ENCODE assay signal across 1 cellular context in the genomic region with DNA sequence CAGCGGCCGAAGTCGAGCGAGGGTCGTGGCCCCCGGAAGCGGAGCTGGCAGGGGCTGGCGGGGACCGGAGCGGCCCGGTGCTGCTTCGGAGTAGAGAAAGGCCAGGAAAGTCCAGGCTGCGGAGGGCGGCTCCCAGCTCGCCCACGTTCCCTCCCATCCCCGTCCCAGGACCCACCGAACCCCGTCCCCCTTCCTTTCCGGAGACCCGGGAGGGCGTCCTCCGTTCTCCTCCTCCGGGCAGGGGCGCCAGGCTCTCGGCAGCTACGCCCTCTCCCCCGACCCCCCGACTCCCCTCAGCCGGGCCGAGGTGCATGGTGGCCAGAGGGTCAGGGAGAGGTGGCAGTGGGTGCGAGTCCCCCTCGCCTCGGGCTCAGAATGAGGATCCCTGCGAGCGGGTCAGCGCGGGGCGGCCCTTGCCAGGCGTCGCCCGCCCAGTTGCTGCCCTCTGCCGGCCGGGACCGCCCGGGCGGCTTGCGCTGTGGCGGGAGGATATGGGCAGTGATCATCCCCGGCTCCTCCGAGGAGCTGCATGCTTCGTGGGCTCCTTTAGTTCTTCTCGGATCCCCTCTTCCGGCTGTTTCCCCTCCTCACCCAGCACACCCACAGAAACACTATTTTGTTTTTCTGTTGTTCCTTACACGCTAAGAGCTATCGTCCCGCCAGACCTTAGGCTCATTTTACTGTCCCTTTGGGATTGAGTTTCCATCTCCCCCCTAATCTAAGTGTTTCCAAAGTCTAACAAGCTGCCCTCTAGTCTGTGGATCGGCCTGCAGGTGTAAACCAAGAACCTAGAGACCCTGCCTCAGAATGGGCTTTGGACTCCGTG.
TF ChIP-seq lines count a peak whose summit lies in the region.

No MANE protein-coding gene starts in this region.

TF ChIP-seq in K562, 482 proteins besides CTCF, POLR2A, EP300 and RAD21 (continues in another document):
- TF ChIP-seq, protein P1, sequence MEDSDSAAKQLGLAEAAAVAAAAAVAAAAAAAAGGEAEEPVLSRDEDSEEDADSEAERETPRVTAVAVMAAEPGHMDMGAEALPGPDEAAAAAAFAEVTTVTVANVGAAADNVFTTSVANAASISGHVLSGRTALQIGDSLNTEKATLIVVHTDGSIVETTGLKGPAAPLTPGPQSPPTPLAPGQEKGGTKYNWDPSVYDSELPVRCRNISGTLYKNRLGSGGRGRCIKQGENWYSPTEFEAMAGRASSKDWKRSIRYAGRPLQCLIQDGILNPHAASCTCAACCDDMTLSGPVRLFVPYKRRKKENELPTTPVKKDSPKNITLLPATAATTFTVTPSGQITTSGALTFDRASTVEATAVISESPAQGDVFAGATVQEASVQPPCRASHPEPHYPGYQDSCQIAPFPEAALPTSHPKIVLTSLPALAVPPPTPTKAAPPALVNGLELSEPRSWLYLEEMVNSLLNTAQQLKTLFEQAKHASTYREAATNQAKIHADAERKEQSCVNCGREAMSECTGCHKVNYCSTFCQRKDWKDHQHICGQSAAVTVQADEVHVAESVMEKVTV (CRISPR knock-in tag; IDR thresholded peaks at IDR 0.05): peak; percentile 68; the same call in 1 of the 2 replicates
- TF ChIP-seq E2F3 (CRISPR knock-in tag; IDR thresholded peaks at IDR 0.05) (peak; percentile 76; the same call in 1 of the 2 replicates), ZKSCAN1 (IDR thresholded peaks at IDR 0.05; ENCODE audit: low read depth, low read length) (0 out of 2 replicates have a peak, but pooled peaks have one; percentile 29), NR1H2 (CRISPR knock-in tag; IDR thresholded peaks at IDR 0.05) (peak; percentile 18; the same call in 1 of the 2 replicates), NONO (IDR thresholded peaks at IDR 0.05; ENCODE audit: low read depth in 2 of 2, low read length in 1 of 2) (peak in 1 of 2 experiments; percentile 73; a peak in 2 of 4 replicates), ZNF609 (CRISPR knock-in tag; IDR thresholded peaks at IDR 0.05; ENCODE audit: borderline replicate concordance) (0 out of 2 replicates have a peak, but pooled peaks have one; percentile 32), HNRNPL (IDR thresholded peaks at IDR 0.05; ENCODE audit: low read depth, low read length) (peak; percentile 94), RBFOX2 (IDR thresholded peaks at IDR 0.05; ENCODE audit: low read depth, low read length) (peak; percentile 69), ZBTB17 (CRISPR knock-in tag; IDR thresholded peaks at IDR 0.05) (0 out of 2 replicates have a peak, but pooled peaks have one; percentile 24), ZFP36 (IDR thresholded peaks at IDR 0.05; ENCODE audit: low read depth, low read length, partially characterized antibody) (peak; percentile 6), RNF2 (IDR thresholded peaks at IDR 0.05) (0 out of 2 replicates have a peak, but pooled peaks have one; percentile 24), ZBTB7A (IDR thresholded peaks at IDR 0.05; ENCODE audit: borderline replicate concordance, control insufficient read depth, low read depth, low read length) (peak; percentile 19), ZNF24 (IDR thresholded peaks at IDR 0.05) (0 out of 2 replicates have a peak, but pooled peaks have one; percentile 35), ETS1 (conservative IDR thresholded peaks at IDR 0.05; ENCODE audit: control insufficient read depth, low read depth, low read length) (0 out of 2 replicates have a peak, but pooled peaks have one; percentile 18), FOXJ3 (CRISPR knock-in tag; IDR thresholded peaks at IDR 0.05) (no peak), ZNF512 (tag; IDR thresholded peaks at IDR 0.05) (no peak), ZFX (CRISPR knock-in tag; IDR thresholded peaks at IDR 0.05) (peak; percentile 40; the same call in 1 of the 2 replicates), ZNF444 (CRISPR knock-in tag; IDR thresholded peaks at IDR 0.05) (no peak), ATF1 (CRISPR knock-in tag; IDR thresholded peaks at IDR 0.05) (no peak), ATF1 (tag; IDR thresholded peaks at IDR 0.05) (peak; percentile 18; the same call in 1 of the 2 replicates), XRCC5 (IDR thresholded peaks at IDR 0.05; ENCODE audit: low read depth, low read length) (peak; percentile 90), MAZ (CRISPR knock-in tag; conservative IDR thresholded peaks at IDR 0.05 in 1 of 2, IDR thresholded peaks at IDR 0.05 in 1 of 2) (peak in 1 of 2 experiments; percentile 71; a peak in 2 of 4 replicates)
- TF ChIP-seq, protein P2, sequence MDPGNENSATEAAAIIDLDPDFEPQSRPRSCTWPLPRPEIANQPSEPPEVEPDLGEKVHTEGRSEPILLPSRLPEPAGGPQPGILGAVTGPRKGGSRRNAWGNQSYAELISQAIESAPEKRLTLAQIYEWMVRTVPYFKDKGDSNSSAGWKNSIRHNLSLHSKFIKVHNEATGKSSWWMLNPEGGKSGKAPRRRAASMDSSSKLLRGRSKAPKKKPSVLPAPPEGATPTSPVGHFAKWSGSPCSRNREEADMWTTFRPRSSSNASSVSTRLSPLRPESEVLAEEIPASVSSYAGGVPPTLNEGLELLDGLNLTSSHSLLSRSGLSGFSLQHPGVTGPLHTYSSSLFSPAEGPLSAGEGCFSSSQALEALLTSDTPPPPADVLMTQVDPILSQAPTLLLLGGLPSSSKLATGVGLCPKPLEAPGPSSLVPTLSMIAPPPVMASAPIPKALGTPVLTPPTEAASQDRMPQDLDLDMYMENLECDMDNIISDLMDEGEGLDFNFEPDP (CRISPR knock-in tag; IDR thresholded peaks at IDR 0.05): no peak
- TF ChIP-seq, protein P3, sequence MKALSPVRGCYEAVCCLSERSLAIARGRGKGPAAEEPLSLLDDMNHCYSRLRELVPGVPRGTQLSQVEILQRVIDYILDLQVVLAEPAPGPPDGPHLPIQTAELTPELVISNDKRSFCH (CRISPR knock-in tag; IDR thresholded peaks at IDR 0.05): no peak
- TF ChIP-seq, protein P3 (tag; IDR thresholded peaks at IDR 0.05): peak; percentile 21; the same call in 1 of the 2 replicates
- TF ChIP-seq, protein P4, sequence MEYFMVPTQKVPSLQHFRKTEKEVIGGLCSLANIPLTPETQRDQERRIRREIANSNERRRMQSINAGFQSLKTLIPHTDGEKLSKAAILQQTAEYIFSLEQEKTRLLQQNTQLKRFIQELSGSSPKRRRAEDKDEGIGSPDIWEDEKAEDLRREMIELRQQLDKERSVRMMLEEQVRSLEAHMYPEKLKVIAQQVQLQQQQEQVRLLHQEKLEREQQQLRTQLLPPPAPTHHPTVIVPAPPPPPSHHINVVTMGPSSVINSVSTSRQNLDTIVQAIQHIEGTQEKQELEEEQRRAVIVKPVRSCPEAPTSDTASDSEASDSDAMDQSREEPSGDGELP (CRISPR knock-in tag; IDR thresholded peaks at IDR 0.05; ENCODE audit: borderline replicate concordance): peak; percentile 76; the same call in 1 of the 2 replicates
- TF ChIP-seq, protein P5, sequence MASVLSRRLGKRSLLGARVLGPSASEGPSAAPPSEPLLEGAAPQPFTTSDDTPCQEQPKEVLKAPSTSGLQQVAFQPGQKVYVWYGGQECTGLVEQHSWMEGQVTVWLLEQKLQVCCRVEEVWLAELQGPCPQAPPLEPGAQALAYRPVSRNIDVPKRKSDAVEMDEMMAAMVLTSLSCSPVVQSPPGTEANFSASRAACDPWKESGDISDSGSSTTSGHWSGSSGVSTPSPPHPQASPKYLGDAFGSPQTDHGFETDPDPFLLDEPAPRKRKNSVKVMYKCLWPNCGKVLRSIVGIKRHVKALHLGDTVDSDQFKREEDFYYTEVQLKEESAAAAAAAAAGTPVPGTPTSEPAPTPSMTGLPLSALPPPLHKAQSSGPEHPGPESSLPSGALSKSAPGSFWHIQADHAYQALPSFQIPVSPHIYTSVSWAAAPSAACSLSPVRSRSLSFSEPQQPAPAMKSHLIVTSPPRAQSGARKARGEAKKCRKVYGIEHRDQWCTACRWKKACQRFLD (CRISPR knock-in tag; IDR thresholded peaks at IDR 0.05): peak; percentile 76; the same call in 1 of the 2 replicates
